In the genomic region with DNA sequence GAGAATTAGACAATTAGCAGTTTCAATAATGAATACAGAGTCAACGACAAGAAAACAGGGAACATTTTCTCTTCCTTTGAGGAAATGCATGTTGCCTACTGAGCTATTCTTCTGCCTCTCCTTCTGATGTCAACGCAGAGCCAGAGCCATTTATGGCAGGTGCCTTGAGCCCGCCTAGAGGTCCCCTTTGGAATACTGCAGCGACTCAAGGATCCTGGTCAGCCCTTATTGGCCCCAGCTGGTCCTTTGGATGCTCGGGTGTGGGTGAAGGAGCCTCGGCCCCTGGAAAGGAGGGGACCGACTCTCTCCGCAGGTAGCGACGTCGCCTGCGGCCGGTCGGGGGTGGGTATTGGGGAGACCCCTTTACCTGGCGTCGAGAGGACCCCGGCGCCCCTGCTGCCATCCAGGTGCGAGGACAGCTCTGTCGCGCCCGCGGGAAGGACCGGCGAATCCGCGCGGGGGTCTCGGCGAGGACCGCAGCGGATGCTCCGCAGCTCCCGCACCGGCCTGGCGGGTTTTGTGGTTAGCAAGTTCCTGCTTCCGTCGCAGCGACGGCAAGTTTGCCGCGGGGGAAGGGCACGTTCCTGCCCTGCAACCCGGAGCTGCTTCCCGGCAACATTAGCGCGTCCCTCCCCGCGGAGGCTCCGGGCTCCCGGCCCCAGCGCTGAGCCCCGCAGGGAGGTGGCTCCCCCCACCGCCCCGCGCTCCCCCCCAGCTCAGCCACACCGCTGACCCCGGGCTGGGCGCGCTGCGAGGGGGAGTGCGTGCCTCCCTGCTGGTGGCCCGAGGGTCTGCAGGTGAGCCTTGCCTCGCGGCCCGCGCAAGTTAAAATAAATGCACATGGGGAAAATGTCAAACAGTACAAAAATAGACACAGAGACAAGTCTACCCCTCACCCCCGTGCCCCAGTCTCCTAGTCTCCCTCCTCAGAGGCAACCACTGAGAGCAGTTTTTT, we compare ENCODE assay signal across 8 cellular contexts. TPM values are rescaled to one million over a fixed set of nuclear protein-coding genes. Genes with fewer than 3 reads are reported as not detected.
DNase-seq lines count a peak whose midpoint lies in the region; ATAC-seq, FAIRE-seq and TF ChIP-seq lines count a peak whose summit lies in the region.

A gene (minus strand): TSS at position 532 of the 955 bp plus-strand sequence. CDS start 6,928 bp downstream, outside the sequence.

- H3K27ac ChIP-seq in K562 (ENCODE audit: extremely low read depth, low read depth, low read length): peak within 1 kb of the TSS; percentile 69

- no peaks in the 10 kb centered on the region for H3K36me3 ChIP-seq in K562 (ENCODE audit: control insufficient read depth, insufficient read depth, low read length)

- peak; percentile 66 for TF ChIP-seq POLR2A in K562 (conservative IDR thresholded peaks at IDR 0.05)

- FAIRE-seq in K562 (lab: Jason Lieb, UNC): peak; percentile 51

- H3K4me1 ChIP-seq in K562 (replicated peaks in 1 of 2; ENCODE audit: control insufficient read depth in 2 of 2, insufficient read depth in 2 of 2, low read length in 2 of 2): peaks cover 15 to 21% of the 10 kb centered on the region in 2 experiments; a peak in 4 of 5 replicates

- ATAC-seq in K562 (peak; percentile 86), HG02763 (IDR thresholded peaks at IDR 0.05; ENCODE audit: unreplicated experiment) (no peak), GM19395 (IDR thresholded peaks at IDR 0.05; ENCODE audit: unreplicated experiment) (no peak)

- BruUV-seq in K562 (replicated peaks; lab: Mats Ljungman, UMichigan): no TSS peak

- no peak for TF ChIP-seq EP300 in K562 (IDR thresholded peaks at IDR 0.05; ENCODE audit: low read length)

- WGBS in K562 (ENCODE audit: insufficient coverage, low coverage, missing lambda C conversion rate): 1% methylated on average over 32 of the region's 68 CpGs

- H2AFZ ChIP-seq in K562 (ENCODE audit: low read depth, low read length): peak within 1 kb of the TSS; percentile 95

- intact Hi-C loops in K562 (cut with micrococcal nuclease): loop anchor here (10.0 kb wide), 1 partner anchor 365 kb away; a partner anchor contains a TSS

- no peaks in the 10 kb centered on the region for H3K27me3 ChIP-seq in K562 (ENCODE audit: control insufficient read depth in 2 of 2, insufficient read depth in 2 of 2, low read length in 2 of 2)

- H3K9ac ChIP-seq in K562 (ENCODE audit: insufficient read depth in 1 of 2, low read depth in 2 of 2, low read length in 2 of 2): peak within 1 kb of the TSS; percentile 70 to 91

- peak within 1 kb of the TSS; percentile 80 for H3K4me2 ChIP-seq in K562 (ENCODE audit: insufficient read depth, low read length)

- no peaks in the 10 kb centered on the region for H3K9me3 ChIP-seq in K562 (replicated peaks; ENCODE audit: control insufficient read depth, insufficient read depth, low read depth, low read length)

- peak in 2 of 3 experiments; percentile 27; a peak in 3 of 6 replicates for TF ChIP-seq CTCF in K562 (IDR thresholded peaks at IDR 0.05 in 2 of 3, conservative IDR thresholded peaks at IDR 0.05 in 1 of 3; ENCODE audit: insufficient read depth in 2 of 3, low read depth in 1 of 3, low read length in 3 of 3)

- peaks cover 15% of the 10 kb centered on the region; the same call in 2 of the 3 replicates for H3K79me2 ChIP-seq in K562 (ENCODE audit: control insufficient read depth, insufficient read depth, low read length)

- in situ Hi-C loops in K562 (cut with MboI): loop anchor here (25.0 kb wide), 1 partner anchor 788 kb away; no protein-coding TSS in a partner anchor

- peak within 1 kb of the TSS; percentile 64 for H3K4me3 ChIP-seq in K562

- CTCF ChIA-PET in K562 (lab: Yijun Ruan, JAX; ENCODE audit: low intra/inter-chr PET ratio): no interaction called here

- DNase-seq in ELR (ENCODE audit: low read depth) (peak; percentile 48), M059J (ENCODE audit: low read depth) (peak; percentile 36), T-helper 2 cell (peak; percentile 14 to 81 (median 30)), K562 (ENCODE audit: extremely low read depth in 1 of 4, low spot score in 3 of 4) (peak; percentile 58 to 67 (median 65)), hypothalamus (lab: John Stamatoyannopoulos, UW) (peak in 45 of 51 donors; percentile 15 to 76 (median 47)), renal cortical epithelial cell (ENCODE audit: low read depth) (peak; percentile 19)

- no peak for TF ChIP-seq RAD21 in K562 (CRISPR knock-in tag; conservative IDR thresholded peaks at IDR 0.05 in 1 of 2, IDR thresholded peaks at IDR 0.05 in 1 of 2)

- H3K9me1 ChIP-seq in K562 (ENCODE audit: control insufficient read depth, insufficient read depth, low read length): no peaks in the 10 kb centered on the region

- H4K20me1 ChIP-seq in K562 (replicated peaks; ENCODE audit: control insufficient read depth, insufficient read depth, low read length): no peaks in the 10 kb centered on the region

- POLR2A ChIA-PET in K562 (lab: Yijun Ruan, JAX): interaction anchor here (0.6 to 1.5 kb wide), 7 partner anchors 8 to 381 kb away, joined by 3 to 9 read pairs (median 3); a partner anchor contains a TSS

TF ChIP-seq in K562, 482 proteins besides CTCF, POLR2A, EP300 and RAD21 (continues in another document):
- TF ChIP-seq, protein P1, sequence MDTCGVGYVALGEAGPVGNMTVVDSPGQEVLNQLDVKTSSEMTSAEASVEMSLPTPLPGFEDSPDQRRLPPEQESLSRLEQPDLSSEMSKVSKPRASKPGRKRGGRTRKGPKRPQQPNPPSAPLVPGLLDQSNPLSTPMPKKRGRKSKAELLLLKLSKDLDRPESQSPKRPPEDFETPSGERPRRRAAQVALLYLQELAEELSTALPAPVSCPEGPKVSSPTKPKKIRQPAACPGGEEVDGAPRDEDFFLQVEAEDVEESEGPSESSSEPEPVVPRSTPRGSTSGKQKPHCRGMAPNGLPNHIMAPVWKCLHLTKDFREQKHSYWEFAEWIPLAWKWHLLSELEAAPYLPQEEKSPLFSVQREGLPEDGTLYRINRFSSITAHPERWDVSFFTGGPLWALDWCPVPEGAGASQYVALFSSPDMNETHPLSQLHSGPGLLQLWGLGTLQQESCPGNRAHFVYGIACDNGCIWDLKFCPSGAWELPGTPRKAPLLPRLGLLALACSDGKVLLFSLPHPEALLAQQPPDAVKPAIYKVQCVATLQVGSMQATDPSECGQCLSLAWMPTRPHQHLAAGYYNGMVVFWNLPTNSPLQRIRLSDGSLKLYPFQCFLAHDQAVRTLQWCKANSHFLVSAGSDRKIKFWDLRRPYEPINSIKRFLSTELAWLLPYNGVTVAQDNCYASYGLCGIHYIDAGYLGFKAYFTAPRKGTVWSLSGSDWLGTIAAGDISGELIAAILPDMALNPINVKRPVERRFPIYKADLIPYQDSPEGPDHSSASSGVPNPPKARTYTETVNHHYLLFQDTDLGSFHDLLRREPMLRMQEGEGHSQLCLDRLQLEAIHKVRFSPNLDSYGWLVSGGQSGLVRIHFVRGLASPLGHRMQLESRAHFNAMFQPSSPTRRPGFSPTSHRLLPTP (IDR thresholded peaks at IDR 0.05; ENCODE audit: borderline replicate concordance, extremely low read depth, insufficient read length): no peak
- peak; percentile 45 for TF ChIP-seq TBP (optimal IDR thresholded peaks at IDR 0.05; ENCODE audit: low read depth, low read length)
- TF ChIP-seq ETV5 (CRISPR knock-in tag; IDR thresholded peaks at IDR 0.05; ENCODE audit: low read depth): 0 out of 2 replicates have a peak, but pooled peaks have one; percentile 42
- TF ChIP-seq SUPT5H (IDR thresholded peaks at IDR 0.05): peak; percentile 47
- TF ChIP-seq, protein P2, sequence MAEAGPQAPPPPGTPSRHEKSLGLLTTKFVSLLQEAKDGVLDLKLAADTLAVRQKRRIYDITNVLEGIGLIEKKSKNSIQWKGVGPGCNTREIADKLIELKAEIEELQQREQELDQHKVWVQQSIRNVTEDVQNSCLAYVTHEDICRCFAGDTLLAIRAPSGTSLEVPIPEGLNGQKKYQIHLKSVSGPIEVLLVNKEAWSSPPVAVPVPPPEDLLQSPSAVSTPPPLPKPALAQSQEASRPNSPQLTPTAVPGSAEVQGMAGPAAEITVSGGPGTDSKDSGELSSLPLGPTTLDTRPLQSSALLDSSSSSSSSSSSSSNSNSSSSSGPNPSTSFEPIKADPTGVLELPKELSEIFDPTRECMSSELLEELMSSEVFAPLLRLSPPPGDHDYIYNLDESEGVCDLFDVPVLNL (CRISPR knock-in tag; IDR thresholded peaks at IDR 0.05; ENCODE audit: low read depth): no peak
- peak; percentile 7 for TF ChIP-seq SAP30 (IDR thresholded peaks at IDR 0.05; ENCODE audit: borderline replicate concordance, insufficient read depth, low read depth, low read length, poor library complexity, severe bottlenecking)

RNA-seq across cellular contexts. Expression of the gene that starts here (rescaled TPM):
- total RNA-seq in M059J (2014; rRNA removed; shearing (Covaris generic)): 6.6 and 10.3 TPM in 2 replicates
- 3.2 and 5.0 TPM in 2 replicates for total RNA-seq in K562 (2011; cell fraction: chromatin; rRNA removed; ENCODE audit: low replicate concordance)
- 2.4 and 3.5 TPM in 2 replicates for total RNA-seq in K562 (2011; cell fraction: nucleolus; rRNA removed)
- total RNA-seq in K562 (2011; cell fraction: nucleoplasm; rRNA removed): 4.5 and 6.0 TPM in 2 replicates
- total RNA-seq in K562 (2014; rRNA removed) (0.91 and 3.3 TPM in 2 replicates), K562 (2014; rRNA removed; fragmentation: Illumina TruSeq; extraction: Trizol) (3.1 and 4.2 TPM in 2 replicates), K562 (2015; rRNA removed; fragmentation: Illumina TruSeq; extraction: Trizol) (4.5 and 4.7 TPM in 2 replicates), K562 (2021) (4.9 and 5.7 TPM in 2 replicates), renal cortical epithelial cell (0.35 and 1.8 TPM in 2 replicates)
- polyA plus RNA-seq in K562 (2011; rRNA removed) (1.1 and 2.7 TPM in 2 replicates), K562 (2014; fragmentation: Illumina TruSeq; extraction: Trizol) (6.2 and 8.6 TPM in 2 replicates), K562 (2014; fragmentation: Nextera tagmentation; extraction: Ambion mirVana) (1 to 10 TPM in 1 of 2 experiments, under 1 TPM in 1; 0.76 to 1.4 TPM), K562 (2014; rRNA removed) (3.4 and 3.9 TPM in 2 replicates)
- 1.6 and 2.4 TPM in 2 replicates for polyA plus RNA-seq in K562 (2011; cell fraction: cytosol; rRNA removed)
- polyA plus RNA-seq in K562 (2011; cell fraction: nucleus; rRNA removed): 0.56 and 0.57 TPM in 2 replicates
- 4.5 and 9.5 TPM in 2 replicates for polyA plus RNA-seq in K562 (2012)
- polyA minus RNA-seq in K562 (2011; rRNA and poly(A)+ RNA removed): 1.8 and 2.4 TPM in 2 replicates
- polyA minus RNA-seq in K562 (2011; cell fraction: cytosol; rRNA and poly(A)+ RNA removed): 1.2 and 2.1 TPM in 2 replicates
- 0.22 and 0.27 TPM in 2 replicates for polyA minus RNA-seq in K562 (2011; cell fraction: nucleus; rRNA and poly(A)+ RNA removed)
